ENCODE assay signal across 8 cellular contexts in the genomic region with DNA sequence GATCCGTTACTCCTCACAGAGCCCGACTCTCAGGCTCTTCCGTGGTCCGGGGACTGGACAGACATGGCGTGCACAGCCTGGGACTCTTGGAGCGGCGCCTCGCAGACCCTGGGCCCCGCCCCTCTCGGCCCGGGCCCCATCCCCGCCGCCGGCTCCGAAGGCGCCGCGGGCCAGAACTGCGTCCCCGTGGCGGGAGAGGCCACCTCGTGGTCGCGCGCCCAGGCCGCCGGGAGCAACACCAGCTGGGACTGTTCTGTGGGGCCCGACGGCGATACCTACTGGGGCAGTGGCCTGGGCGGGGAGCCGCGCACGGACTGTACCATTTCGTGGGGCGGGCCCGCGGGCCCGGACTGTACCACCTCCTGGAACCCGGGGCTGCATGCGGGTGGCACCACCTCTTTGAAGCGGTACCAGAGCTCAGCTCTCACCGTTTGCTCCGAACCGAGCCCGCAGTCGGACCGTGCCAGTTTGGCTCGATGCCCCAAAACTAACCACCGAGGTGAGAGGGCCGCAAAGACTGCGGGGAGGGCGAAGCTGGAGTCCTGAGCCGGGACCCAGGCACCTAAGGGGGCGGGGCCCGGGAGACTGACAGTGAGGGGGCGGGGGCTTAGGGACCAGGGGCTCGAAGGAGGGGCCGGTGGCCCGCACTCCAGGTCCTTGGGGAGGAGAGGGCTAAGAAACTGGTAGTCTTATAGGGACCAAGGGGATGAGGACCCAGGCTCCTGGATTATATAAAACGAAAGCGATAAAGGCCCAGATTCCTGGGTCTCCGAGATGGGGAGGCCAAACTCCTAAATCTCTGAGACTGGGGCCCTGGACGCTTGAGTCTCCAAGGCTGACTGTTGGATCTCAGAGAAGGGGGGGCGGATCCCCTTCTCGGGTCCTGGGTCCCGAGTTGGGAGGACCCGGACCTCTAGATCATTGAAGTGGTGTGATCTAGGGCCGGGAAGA. TPM values are rescaled to one million over a fixed set of nuclear protein-coding genes. Genes with fewer than 3 reads are reported as not detected.
DNase-seq lines count a peak whose midpoint lies in the region; ATAC-seq and TF ChIP-seq lines count a peak whose summit lies in the region.

No MANE protein-coding gene starts in this region.

- peaks cover 19 to 22% of the 10 kb centered on the region in 2 donors for H3K4me1 Mint-ChIP-seq in effector memory CD8-positive, alpha-beta T cell (ENCODE audit: low read depth in 2 of 2)

- CTCF ChIA-PET in AG04449 (lab: Yijun Ruan, JAX) = interaction anchor here (0.6 to 2.0 kb wide), 4 partner anchors 27 to 96 kb away, joined by 3 to 9 read pairs (median 4); no protein-coding TSS in a partner anchor

- no peaks in the 10 kb centered on the region for H3K9me3 Mint-ChIP-seq in effector memory CD8-positive, alpha-beta T cell

- peaks cover 18% of the 10 kb centered on the region for H3K36me3 Mint-ChIP-seq in effector memory CD8-positive, alpha-beta T cell (ENCODE audit: insufficient read depth)

- peak overlapping the region; percentile 49 to 81 for H3K27ac Mint-ChIP-seq in effector memory CD8-positive, alpha-beta T cell

- H3K4me3 Mint-ChIP-seq in effector memory CD8-positive, alpha-beta T cell = peak overlapping the region; percentile 86 to 89

- peak overlapping the region; percentile 64 for H3K4me3 ChIP-seq in AG04449 (ENCODE audit: low read depth, low read length)

- TF ChIP-seq CTCF in AG04449 (IDR thresholded peaks at IDR 0.05; ENCODE audit: insufficient read depth, low read length, missing control alignments) = no peak

- POLR2A ChIA-PET in AG04449 (lab: Yijun Ruan, JAX) = interaction anchor here (0.8 to 1.3 kb wide), 3 partner anchors 12 to 31 kb away, joined by 3 to 5 read pairs (median 5); a partner anchor contains a TSS

- DNase-seq in AG04449 (ENCODE audit: low read depth, low spot score) (no peak), NCI-H82 treated with DMSO at 0.1 percent for 48 hours (lab: John Stamatoyannopoulos, UW; ENCODE audit: unreplicated experiment) (peak; percentile 79), mesenteric fat pad (ENCODE audit: low spot score) (peak; percentile 97)
- DNase-seq in activated CD8-positive, alpha-beta memory T cell treated with anti-CD3 and anti-CD28 coated beads for 4 hours (ENCODE audit: low read depth in 2 of 2) = peak; percentile 48 to 57
- peak; percentile 71 to 82 (median 74) for DNase-seq in effector memory CD8-positive, alpha-beta T cell
- peak; percentile 68 to 69 for DNase-seq in stimulated activated CD8-positive, alpha-beta memory T cell treated with anti-CD3 and anti-CD28 coated beads, Interleukin-15, amount 100 ng/mL, for 48 hours (ENCODE audit: low read depth in 2 of 2)

- no peaks in the 10 kb centered on the region for H3K27me3 Mint-ChIP-seq in effector memory CD8-positive, alpha-beta T cell

- peak; percentile 42 for ATAC-seq in GM18909 (IDR thresholded peaks at IDR 0.05; ENCODE audit: poor library complexity, unreplicated experiment)
- ATAC-seq in HG03521 (IDR thresholded peaks at IDR 0.05; ENCODE audit: unreplicated experiment) = peak; percentile 24
- peak; percentile 44 for ATAC-seq in effector memory CD8-positive, alpha-beta T cell (replicated peaks)

RNA-seq across cellular contexts. Expression of a gene that starts 2.0 kb away (rescaled TPM):
- 0.74 TPM for total RNA-seq in mesenteric fat pad

RNA-seq across cellular contexts. Expression of a gene that starts 4.6 kb away (rescaled TPM):
- total RNA-seq in mesenteric fat pad = 362 TPM

RNA-seq across cellular contexts. Expression of a gene that starts 14.7 kb away (rescaled TPM):
- 63.9 TPM for total RNA-seq in mesenteric fat pad

RNA-seq across cellular contexts. Expression of a gene that starts 22.8 kb away (rescaled TPM):
- 0.45 TPM for total RNA-seq in mesenteric fat pad

RNA-seq across cellular contexts. Expression of a gene that starts 31.0 kb away (rescaled TPM):
- 6.4 TPM for total RNA-seq in mesenteric fat pad
